ENCODE assay signal across 8 cellular contexts in the genomic region with DNA sequence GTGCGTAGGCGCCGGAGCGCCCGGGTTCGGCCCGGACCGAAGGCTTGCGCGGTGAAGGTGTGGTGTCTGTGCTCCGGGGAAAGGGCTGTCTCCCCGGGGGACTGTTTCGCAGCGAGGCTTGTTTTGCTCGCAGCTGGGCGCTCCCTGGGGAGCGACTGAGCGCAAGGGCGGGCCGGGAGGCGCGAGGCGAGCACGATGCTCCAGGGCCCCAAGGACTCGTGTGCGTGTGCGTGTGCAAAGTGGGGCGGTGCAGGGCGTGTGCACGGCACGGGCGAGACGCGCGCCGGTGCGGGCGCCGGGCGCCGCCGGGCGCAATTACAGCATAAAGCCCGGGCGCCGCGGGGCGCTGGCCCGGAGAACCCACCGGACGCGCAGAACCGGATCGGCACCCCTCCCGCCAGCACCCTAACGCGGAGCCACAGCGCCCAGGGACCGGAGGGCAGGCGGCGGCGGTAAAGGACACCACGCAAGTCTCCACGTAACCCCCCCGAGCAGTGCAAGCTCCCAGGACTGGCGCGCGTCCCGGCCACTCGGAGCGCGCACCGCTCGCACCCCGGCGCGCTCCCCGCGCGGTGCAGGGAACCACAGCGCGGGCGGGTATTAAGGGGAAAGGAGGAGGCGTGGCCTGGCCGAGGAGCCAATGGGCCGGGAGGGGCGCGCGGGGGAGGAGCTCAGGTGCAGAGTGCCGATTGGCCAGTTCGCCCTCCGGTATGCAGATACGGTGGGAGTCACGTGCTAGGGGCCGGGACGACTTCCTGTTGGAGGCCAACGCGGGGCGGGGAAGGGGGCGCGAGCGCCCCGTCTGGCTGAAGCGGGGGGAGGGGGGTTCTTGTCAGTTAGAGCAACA. TPM values are rescaled to one million over a fixed set of nuclear protein-coding genes. Genes with fewer than 3 reads are reported as not detected.
DNase-seq lines count a peak whose midpoint lies in the region; ATAC-seq and TF ChIP-seq lines count a peak whose summit lies in the region.

A gene with protein sequence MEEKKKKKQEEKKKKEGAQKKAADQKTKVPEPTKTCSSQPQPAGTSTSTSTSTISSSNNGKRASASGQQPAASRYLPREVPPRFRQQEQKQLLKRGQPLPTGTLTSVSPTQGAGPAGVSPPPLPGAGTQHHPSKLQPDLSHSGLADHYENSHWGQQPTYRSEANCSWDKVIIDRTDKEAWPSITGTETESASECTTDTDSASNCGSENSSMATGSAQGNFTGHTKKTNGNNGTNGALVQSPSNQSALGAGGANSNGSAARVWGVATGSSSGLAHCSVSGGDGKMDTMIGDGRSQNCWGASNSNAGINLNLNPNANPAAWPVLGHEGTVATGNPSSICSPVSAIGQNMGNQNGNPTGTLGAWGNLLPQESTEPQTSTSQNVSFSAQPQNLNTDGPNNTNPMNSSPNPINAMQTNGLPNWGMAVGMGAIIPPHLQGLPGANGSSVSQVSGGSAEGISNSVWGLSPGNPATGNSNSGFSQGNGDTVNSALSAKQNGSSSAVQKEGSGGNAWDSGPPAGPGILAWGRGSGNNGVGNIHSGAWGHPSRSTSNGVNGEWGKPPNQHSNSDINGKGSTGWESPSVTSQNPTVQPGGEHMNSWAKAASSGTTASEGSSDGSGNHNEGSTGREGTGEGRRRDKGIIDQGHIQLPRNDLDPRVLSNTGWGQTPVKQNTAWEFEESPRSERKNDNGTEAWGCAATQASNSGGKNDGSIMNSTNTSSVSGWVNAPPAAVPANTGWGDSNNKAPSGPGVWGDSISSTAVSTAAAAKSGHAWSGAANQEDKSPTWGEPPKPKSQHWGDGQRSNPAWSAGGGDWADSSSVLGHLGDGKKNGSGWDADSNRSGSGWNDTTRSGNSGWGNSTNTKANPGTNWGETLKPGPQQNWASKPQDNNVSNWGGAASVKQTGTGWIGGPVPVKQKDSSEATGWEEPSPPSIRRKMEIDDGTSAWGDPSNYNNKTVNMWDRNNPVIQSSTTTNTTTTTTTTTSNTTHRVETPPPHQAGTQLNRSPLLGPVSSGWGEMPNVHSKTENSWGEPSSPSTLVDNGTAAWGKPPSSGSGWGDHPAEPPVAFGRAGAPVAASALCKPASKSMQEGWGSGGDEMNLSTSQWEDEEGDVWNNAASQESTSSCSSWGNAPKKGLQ (N-terminal part only) (plus strand): TSS at position 835 of the 847 bp plus-strand sequence. CDS start 45,504 bp downstream, outside the sequence.

- no peaks in the 10 kb centered on the region for H3F3A ChIP-seq in PC-3 (ENCODE audit: low read length, unreplicated experiment)

- intact Hi-C loops in PC-3 (cut with micrococcal nuclease), result no loop called here

- peak within 1 kb of the TSS; percentile 91 to 98 (median 96) for H3K4me3 Mint-ChIP-seq in IgD-negative memory B cell

- POLR2A ChIA-PET in PC-3 (lab: Charles Lee; ENCODE audit: unreplicated experiment), result interaction anchor here (0.6 to 0.7 kb wide), 5 partner anchors 21 to 1117 kb away, joined by 3 to 10 read pairs (median 5); a partner anchor contains a TSS

- no peaks in the 10 kb centered on the region for H3K9me2 ChIP-seq in PC-3 (replicated peaks; ENCODE audit: low read length)

- BruUV-seq in PC-3 (replicated peaks; lab: Mats Ljungman, UMichigan), result no TSS peak

- H2AFZ ChIP-seq in PC-3 (ENCODE audit: low read length), result peak within 1 kb of the TSS; percentile 53

- H3K27ac Mint-ChIP-seq in IgD-negative memory B cell, result peak within 1 kb of the TSS; percentile 96 to 97 (median 96)

- no peak within 1 kb of the TSS for H3K27ac ChIP-seq in PC-3 (ENCODE audit: low read length)

- H4K20me1 ChIP-seq in PC-3 (ENCODE audit: low read length), result no peaks in the 10 kb centered on the region; the same call in 1 of the 2 replicates

- CTCF ChIA-PET in PC-3 (lab: Charles Lee), result interaction anchor here (0.6 kb wide), 2 partner anchors 42 to 107 kb away, joined by 4 to 8 read pairs; no protein-coding TSS in a partner anchor

- peaks cover 18% of the 10 kb centered on the region for H3K27me3 Mint-ChIP-seq in IgD-negative memory B cell

- TF ChIP-seq CTCF in PC-3 (conservative IDR thresholded peaks at IDR 0.05; ENCODE audit: low read depth, low read length) (no peak), epithelial cell of proximal tubule (conservative IDR thresholded peaks at IDR 0.05; ENCODE audit: low read depth, low read length) (no peak)

- H3K27me3 ChIP-seq in PC-3 (ENCODE audit: low read length), result peaks cover 89% of the 10 kb centered on the region

- H3K36me3 Mint-ChIP-seq in IgD-negative memory B cell, result no peaks in the 10 kb centered on the region

- peak within 1 kb of the TSS; percentile 80 for H3K4me2 ChIP-seq in PC-3 (ENCODE audit: low read length)

- H3K4me1 Mint-ChIP-seq in IgD-negative memory B cell, result peaks cover 17 to 33% (median 32%) of the 10 kb centered on the region in 3 donors

- ATAC-seq in GM21528 (IDR thresholded peaks at IDR 0.05; ENCODE audit: low FRiP score, unreplicated experiment) (peak; percentile 87), PC-3 (peak; percentile 94)

- peak; percentile 94 for DNase-seq in DMS114 treated with DMSO at 0.1 percent for 48 hours (lab: John Stamatoyannopoulos, UW; ENCODE audit: unreplicated experiment)
- DNase-seq in PC-3, result peak; percentile 97
- DNase-seq in activated T-cell treated with anti-CD3 and anti-CD28 coated beads, Interleukin-2, amount 50 U/mL, for 1 hour, result peak; percentile 99
- DNase-seq in epithelial cell of proximal tubule (ENCODE audit: low read depth), result peak; percentile 71
- peak; percentile 100 for DNase-seq in mucosa of gallbladder (ENCODE audit: low spot score)
- DNase-seq in stimulated activated CD8-positive, alpha-beta memory T cell treated with anti-CD3 and anti-CD28 coated beads, Interleukin-4, amount 100 ng/mL, for 24 hours (ENCODE audit: low read depth), result peak; percentile 100

- H3K9me3 Mint-ChIP-seq in IgD-negative memory B cell, result no peaks in the 10 kb centered on the region

- H3K9ac ChIP-seq in PC-3 (ENCODE audit: low read length), result no peak within 1 kb of the TSS

- H3K4me3 ChIP-seq in PC-3 (ENCODE audit: low read length) (peak within 1 kb of the TSS; percentile 63), epithelial cell of proximal tubule (ENCODE audit: low read depth, low read length) (peak within 1 kb of the TSS; percentile 66)

- no peaks in the 10 kb centered on the region for H3K9me3 ChIP-seq in PC-3 (ENCODE audit: low read length)

- no peaks in the 10 kb centered on the region for H3K36me3 ChIP-seq in PC-3 (ENCODE audit: low read depth, low read length)

- peaks cover 10% of the 10 kb centered on the region; the same call in 1 of the 2 replicates for H3K4me1 ChIP-seq in PC-3 (ENCODE audit: insufficient read depth, low read length)

- H3K79me2 ChIP-seq in PC-3 (ENCODE audit: low read length), result no peaks in the 10 kb centered on the region

RNA-seq across cellular contexts. Expression of the gene that starts here (rescaled TPM):
- 3.0 TPM for polyA plus RNA-seq in IgD-negative memory B cell
- total RNA-seq in PC-3 (2014; rRNA removed) (5.3 and 6.0 TPM in 2 replicates), epithelial cell of proximal tubule (2.8 and 5.3 TPM in 2 replicates), mucosa of gallbladder (27.4 TPM)
